Comparison of ENCODE assay signal across 25 cellular contexts in the genomic region with DNA sequence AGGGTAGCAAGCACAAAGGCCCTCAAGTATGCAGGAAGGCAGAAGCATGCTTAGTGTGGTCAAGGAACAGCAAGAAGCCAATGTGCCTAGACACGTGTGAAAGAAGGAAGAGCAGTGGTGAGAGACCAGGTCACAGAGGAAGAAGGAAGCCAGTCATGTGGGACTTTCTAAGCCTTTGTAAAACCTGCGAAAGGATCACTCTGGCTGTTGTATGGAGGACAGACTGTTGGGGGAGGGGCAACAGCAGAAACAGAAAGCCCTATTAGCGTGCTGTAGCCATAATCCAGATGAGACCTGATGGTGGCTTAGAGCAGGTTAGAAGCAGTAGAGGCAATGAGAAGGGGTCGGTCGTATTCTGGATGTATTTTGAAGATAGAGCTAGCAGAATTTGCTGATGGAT. TPM values are rescaled to one million over a fixed set of nuclear protein-coding genes. Genes with fewer than 3 reads are reported as not detected.
DNase-seq lines count a peak whose midpoint lies in the region; ATAC-seq, FAIRE-seq and TF ChIP-seq lines count a peak whose summit lies in the region.
"Had no signal": no experiment of that assay in that cellular context is flagged by ENCODE, and none has a peak within 500 bp of the region (broad histone marks: within the 10 kb centered on the region; RNA-seq: fewer than 3 reads in every experiment).

No MANE protein-coding gene starts in this region.

- no peaks in the 10 kb centered on the region for H3K9me3 Mint-ChIP-seq in activated naive CD8-positive, alpha-beta T cell treated with anti-CD3 and anti-CD28 coated beads, Interleukin-2, amount 10 ng/mL, durations not matched to agents 7 days and 5 days
- no peaks in the 10 kb centered on the region for H3K9me3 Mint-ChIP-seq in activated naive CD8-positive, alpha-beta T cell treated with anti-CD3 and anti-CD28 coated beads for 36 hours
- H3K9me3 Mint-ChIP-seq: activated CD4-positive, alpha-beta memory T cell treated with anti-CD3 and anti-CD28 coated beads for 36 hours; naive thymus-derived CD8-positive, alpha-beta T cell; stimulated activated memory B cell treated with anti-CD40 and anti-IgM and Interleukin-4, amounts not matched to agents 10 μg/mL and 1 μg/mL and 100 μg/mL, for 72 hours had no signal

- peak overlapping the region; percentile 74 for H2AFZ ChIP-seq in K562 (ENCODE audit: low read depth, low read length)
- H2AFZ ChIP-seq in neuronal stem cell (ENCODE audit: low read length), result peak overlapping the region; percentile 67

- 52% methylated on average over 4 of the region's 5 CpGs for WGBS in K562 (ENCODE audit: insufficient coverage, low coverage, missing lambda C conversion rate)
- WGBS in neuronal stem cell (ENCODE audit: extremely low coverage in 2 of 2, insufficient read length in 2 of 2, insufficient replicate concordance in 1 of 2), 2 donors, result no CpG with 5 or more reads among the region's 5 CpGs
- 64 to 79% (median 72%) methylated on average over 5 of the region's 5 CpGs for WGBS in ovary, 3 donors

- no peak overlapping the region for H3K14ac ChIP-seq in neuronal stem cell (ENCODE audit: low read length)

- TF ChIP-seq EP300 in K562 (IDR thresholded peaks at IDR 0.05; ENCODE audit: low read length) (no peak), ovary (IDR thresholded peaks at IDR 0.05) (no peak)

- in situ Hi-C loops in KBM-7 (cut with MboI; ENCODE audit: low pct_unique_long_range_greater_than_20kb, low sequenced_read_pairs) (no loop called here), K562 (cut with MboI) (no loop called here)

- BruUV-seq in K562 (replicated peaks; lab: Mats Ljungman, UMichigan), result no TSS peak

- H3K18ac ChIP-seq in neuronal stem cell (ENCODE audit: low read length), result peak overlapping the region; percentile 57

- H2BK120ac ChIP-seq in neuronal stem cell (ENCODE audit: low read depth, low read length), result no peak overlapping the region

- no peak overlapping the region; the same call in 2 of the 3 replicates for H3K27ac ChIP-seq in K562 (ENCODE audit: extremely low read depth, low read depth, low read length)
- H3K27ac ChIP-seq in neuronal stem cell (replicated peaks; ENCODE audit: low read length), result peak overlapping the region; percentile 8
- no peak overlapping the region for H3K27ac ChIP-seq in ovary
- H3K27ac ChIP-seq in lower lobe of right lung, result no peak overlapping the region
- H3K27ac ChIP-seq: ascending aorta, C4-2B, dorsolateral prefrontal cortex, heart right ventricle, SJCRH30, VCaP had no signal

- TF ChIP-seq RAD21 in K562 (CRISPR knock-in tag; conservative IDR thresholded peaks at IDR 0.05 in 1 of 2, IDR thresholded peaks at IDR 0.05 in 1 of 2), result no peak

- POLR2A ChIA-PET in activated naive CD8-positive, alpha-beta T cell treated with anti-CD3 and anti-CD28 coated beads, Interleukin-2, amount 10 ng/mL, durations not matched to agents 7 days and 5 days (lab: Charles Lee), result interaction anchor here (1.0 to 1.8 kb wide), 3 partner anchors 8 to 20 kb away, joined by 3 to 8 read pairs (median 3); no protein-coding TSS in a partner anchor
- POLR2A ChIA-PET in K562 (lab: Yijun Ruan, JAX), result interaction anchor here (0.8 kb wide), 1 partner anchor 8 kb away, joined by 3 read pairs; a partner anchor contains a TSS

- no peak overlapping the region for H4K91ac ChIP-seq in neuronal stem cell (ENCODE audit: low read depth, low read length, poor library complexity)

- no peak for TF ChIP-seq POLR2A in K562 (conservative IDR thresholded peaks at IDR 0.05)
- no peak for TF ChIP-seq POLR2A in ovary (IDR thresholded peaks at IDR 0.05)

- H2BK12ac ChIP-seq in neuronal stem cell (ENCODE audit: low read length), result no peak overlapping the region

- intact Hi-C loops in K562 (cut with micrococcal nuclease) (no loop called here), ovary (cut with DNase I) (no loop called here), lower lobe of right lung (cut with DNase I) (no loop called here)

- H3K79me1 ChIP-seq in neuronal stem cell (ENCODE audit: low read depth, low read length), result no peaks in the 10 kb centered on the region

- CTCF ChIA-PET in K562 (lab: Yijun Ruan, JAX; ENCODE audit: low intra/inter-chr PET ratio), result interaction anchor here (0.6 kb wide), 1 partner anchor 171 kb away, joined by 3 read pairs; no protein-coding TSS in a partner anchor

- no peak overlapping the region; the same call in 1 of the 2 replicates for H3K4me2 ChIP-seq in K562 (ENCODE audit: insufficient read depth, low read length)
- no peak overlapping the region for H3K4me2 ChIP-seq in neuronal stem cell (ENCODE audit: insufficient read depth, low read length, poor library complexity, severe bottlenecking)

- no peak overlapping the region for H2BK15ac ChIP-seq in neuronal stem cell (ENCODE audit: low read length)

- no peak overlapping the region for H3K4me3 Mint-ChIP-seq in activated naive CD8-positive, alpha-beta T cell treated with anti-CD3 and anti-CD28 coated beads, Interleukin-2, amount 10 ng/mL, durations not matched to agents 7 days and 5 days
- no peak overlapping the region for H3K4me3 Mint-ChIP-seq in activated naive CD8-positive, alpha-beta T cell treated with anti-CD3 and anti-CD28 coated beads for 36 hours
- H3K4me3 Mint-ChIP-seq: activated CD4-positive, alpha-beta memory T cell treated with anti-CD3 and anti-CD28 coated beads for 36 hours; mesothelial cell of epicardium; naive thymus-derived CD8-positive, alpha-beta T cell; stimulated activated memory B cell treated with anti-CD40 and anti-IgM and Interleukin-4, amounts not matched to agents 10 μg/mL and 1 μg/mL and 100 μg/mL, for 72 hours had no signal

- no peak overlapping the region for H3K4ac ChIP-seq in neuronal stem cell (ENCODE audit: low read length)

- no peak overlapping the region for H3K4me3 ChIP-seq in K562
- no peak overlapping the region for H3K4me3 ChIP-seq in neuronal stem cell (ENCODE audit: low read length in 2 of 2)
- no peak overlapping the region for H3K4me3 ChIP-seq in ovary
- H3K4me3 ChIP-seq in lower lobe of right lung, result no peak overlapping the region
- H3K4me3 ChIP-seq: ascending aorta, dorsolateral prefrontal cortex, heart right ventricle, SJCRH30 had no signal

- H3K27me3 ChIP-seq in K562 (ENCODE audit: control insufficient read depth in 2 of 2, insufficient read depth in 2 of 2, low read length in 2 of 2) (no peaks in the 10 kb centered on the region), neuronal stem cell (ENCODE audit: control insufficient read depth in 3 of 3, insufficient read depth in 3 of 3, low read depth in 1 of 3, low read length in 3 of 3) (no peaks in the 10 kb centered on the region), ovary (no peaks in the 10 kb centered on the region), lower lobe of right lung (ENCODE audit: low read depth) (no peaks in the 10 kb centered on the region)
- H3K27me3 ChIP-seq: ascending aorta, dorsolateral prefrontal cortex, heart right ventricle, SJCRH30 had no signal

- DNase-seq in activated naive CD8-positive, alpha-beta T cell treated with anti-CD3 and anti-CD28 coated beads, Interleukin-2, amount 10 ng/mL, durations not matched to agents 7 days and 5 days, result no peak
- no peak for DNase-seq in activated naive CD8-positive, alpha-beta T cell treated with anti-CD3 and anti-CD28 coated beads for 36 hours
- peak; percentile 12 for DNase-seq in KBM-7
- no peak for DNase-seq in K562 (ENCODE audit: extremely low read depth in 1 of 4, low spot score in 3 of 4)
- DNase-seq in neuronal stem cell (ENCODE audit: low spot score), result no peak
- no peak for DNase-seq in NAMALWA (ENCODE audit: low spot score)
- no peak for DNase-seq in ovary
- no peak for DNase-seq in lower lobe of right lung
- DNase-seq: activated CD4-positive, alpha-beta memory T cell treated with anti-CD3 and anti-CD28 coated beads for 36 hours; activated naive CD4-positive, alpha-beta T cell; Calu3; central memory CD4-positive, alpha-beta T cell; dorsolateral prefrontal cortex; heart right ventricle; naive thymus-derived CD8-positive, alpha-beta T cell; NCI-H187; PC-3; SJCRH30; small intestine had no signal

- H3K4me1 ChIP-seq in K562 (replicated peaks in 1 of 2; ENCODE audit: control insufficient read depth in 2 of 2, insufficient read depth in 2 of 2, low read length in 2 of 2) (peaks cover 6 to 26% of the 10 kb centered on the region in 2 experiments), neuronal stem cell (ENCODE audit: control insufficient read depth in 2 of 2, insufficient read depth in 1 of 2, low read depth in 1 of 2, low read length in 2 of 2) (peaks cover 21% of the 10 kb centered on the region in 2 donors), ovary (ENCODE audit: insufficient read depth) (peaks cover 4% of the 10 kb centered on the region), lower lobe of right lung (peaks cover 10% of the 10 kb centered on the region)

- H4K20me1 ChIP-seq in K562 (replicated peaks; ENCODE audit: control insufficient read depth, insufficient read depth, low read length), result no peaks in the 10 kb centered on the region

- no peaks in the 10 kb centered on the region for H3K9me1 ChIP-seq in K562 (ENCODE audit: control insufficient read depth, insufficient read depth, low read length)

- no peak overlapping the region for H2AK5ac ChIP-seq in neuronal stem cell (ENCODE audit: low read depth, low read length)

- H3K9ac ChIP-seq in K562 (ENCODE audit: insufficient read depth in 1 of 2, low read depth in 2 of 2, low read length in 2 of 2), result no peak overlapping the region
- H3K9ac ChIP-seq in neuronal stem cell (ENCODE audit: low read depth, low read length, poor library complexity), result no peak overlapping the region

- peak; percentile 17 for ATAC-seq in activated naive CD8-positive, alpha-beta T cell treated with anti-CD3 and anti-CD28 coated beads, Interleukin-2, amount 10 ng/mL, durations not matched to agents 7 days and 5 days (ENCODE audit: low read depth)
- ATAC-seq in K562 (no peak), lower lobe of right lung (no peak)
- ATAC-seq: HCT116; heart right ventricle; naive thymus-derived CD8-positive, alpha-beta T cell; PC-3; stimulated activated memory B cell treated with anti-CD40 and anti-IgM and Interleukin-4, amounts not matched to agents 10 μg/mL and 1 μg/mL and 100 μg/mL, for 72 hours had no signal

- H3K27ac Mint-ChIP-seq in activated naive CD8-positive, alpha-beta T cell treated with anti-CD3 and anti-CD28 coated beads, Interleukin-2, amount 10 ng/mL, durations not matched to agents 7 days and 5 days, result peak overlapping the region; percentile 55
- H3K27ac Mint-ChIP-seq in activated naive CD8-positive, alpha-beta T cell treated with anti-CD3 and anti-CD28 coated beads for 36 hours, result no peak overlapping the region
- H3K27ac Mint-ChIP-seq: activated CD4-positive, alpha-beta memory T cell treated with anti-CD3 and anti-CD28 coated beads for 36 hours; stimulated activated memory B cell treated with anti-CD40 and anti-IgM and Interleukin-4, amounts not matched to agents 10 μg/mL and 1 μg/mL and 100 μg/mL, for 72 hours had no signal

- H3K36me3 Mint-ChIP-seq in activated naive CD8-positive, alpha-beta T cell treated with anti-CD3 and anti-CD28 coated beads, Interleukin-2, amount 10 ng/mL, durations not matched to agents 7 days and 5 days, result peaks cover 2% of the 10 kb centered on the region
- no peaks in the 10 kb centered on the region for H3K36me3 Mint-ChIP-seq in activated naive CD8-positive, alpha-beta T cell treated with anti-CD3 and anti-CD28 coated beads for 36 hours
- H3K36me3 Mint-ChIP-seq: activated CD4-positive, alpha-beta memory T cell treated with anti-CD3 and anti-CD28 coated beads for 36 hours; mesothelial cell of epicardium; naive thymus-derived CD8-positive, alpha-beta T cell; stimulated activated memory B cell treated with anti-CD40 and anti-IgM and Interleukin-4, amounts not matched to agents 10 μg/mL and 1 μg/mL and 100 μg/mL, for 72 hours had no signal

- no peaks in the 10 kb centered on the region for H3K79me2 ChIP-seq in K562 (ENCODE audit: control insufficient read depth, insufficient read depth, low read length)

- no peak overlapping the region for H2BK5ac ChIP-seq in neuronal stem cell (ENCODE audit: low read length)

- peaks cover 22% of the 10 kb centered on the region for H3K4me1 Mint-ChIP-seq in activated naive CD8-positive, alpha-beta T cell treated with anti-CD3 and anti-CD28 coated beads, Interleukin-2, amount 10 ng/mL, durations not matched to agents 7 days and 5 days
- H3K4me1 Mint-ChIP-seq in activated naive CD8-positive, alpha-beta T cell treated with anti-CD3 and anti-CD28 coated beads for 36 hours, result peaks cover 12% of the 10 kb centered on the region

- no peak for FAIRE-seq in K562 (lab: Jason Lieb, UNC)
- FAIRE-seq: small intestine had no signal

- TF ChIP-seq CTCF in K562 (IDR thresholded peaks at IDR 0.05 in 2 of 3, conservative IDR thresholded peaks at IDR 0.05 in 1 of 3; ENCODE audit: insufficient read depth in 2 of 3, low read depth in 1 of 3, low read length in 3 of 3), result no peak
- no peak for TF ChIP-seq CTCF in ovary (IDR thresholded peaks at IDR 0.05)
- no peak for TF ChIP-seq CTCF in lower lobe of right lung (IDR thresholded peaks at IDR 0.05)

- no peak overlapping the region for H3K23ac ChIP-seq in neuronal stem cell (ENCODE audit: low read depth, low read length, poor library complexity)

- no peaks in the 10 kb centered on the region for H3K9me3 ChIP-seq in K562 (replicated peaks; ENCODE audit: control insufficient read depth, insufficient read depth, low read depth, low read length)
- H3K9me3 ChIP-seq in neuronal stem cell (replicated peaks in 1 of 2; ENCODE audit: control insufficient read depth in 2 of 2, insufficient read depth in 1 of 2, low read depth in 1 of 2, low read length in 2 of 2), result no peaks in the 10 kb centered on the region
- H3K9me3 ChIP-seq in ovary, result no peaks in the 10 kb centered on the region
- no peaks in the 10 kb centered on the region for H3K9me3 ChIP-seq in lower lobe of right lung
- H3K9me3 ChIP-seq: ascending aorta, heart right ventricle, SJCRH30 had no signal

- H4K8ac ChIP-seq in neuronal stem cell (ENCODE audit: low read depth, low read length), result no peak overlapping the region

- H3K27me3 Mint-ChIP-seq in activated naive CD8-positive, alpha-beta T cell treated with anti-CD3 and anti-CD28 coated beads, Interleukin-2, amount 10 ng/mL, durations not matched to agents 7 days and 5 days, result peaks cover 34% of the 10 kb centered on the region
- H3K27me3 Mint-ChIP-seq in activated naive CD8-positive, alpha-beta T cell treated with anti-CD3 and anti-CD28 coated beads for 36 hours, result peaks cover 21% of the 10 kb centered on the region
- H3K27me3 Mint-ChIP-seq: activated CD4-positive, alpha-beta memory T cell treated with anti-CD3 and anti-CD28 coated beads for 36 hours had no signal

- H3K36me3 ChIP-seq in K562 (ENCODE audit: control insufficient read depth, insufficient read depth, low read length) (no peaks in the 10 kb centered on the region), neuronal stem cell (replicated peaks in 1 of 2; ENCODE audit: control insufficient read depth in 2 of 2, insufficient read depth in 2 of 2, low read length in 2 of 2) (no peaks in the 10 kb centered on the region), ovary (no peaks in the 10 kb centered on the region), lower lobe of right lung (no peaks in the 10 kb centered on the region)
- H3K36me3 ChIP-seq: ascending aorta, heart right ventricle, SJCRH30 had no signal

RNA-seq across cellular contexts. Expression of a gene that starts 5.6 kb away (rescaled TPM):
- 100 to 1,000 TPM; 108 to 118 TPM for total RNA-seq in activated naive CD8-positive, alpha-beta T cell treated with anti-CD3 and anti-CD28 coated beads, Interleukin-2, amount 10 ng/mL, durations not matched to agents 7 days and 5 days
- 100 to 1,000 TPM; 134 to 141 TPM for total RNA-seq in activated naive CD8-positive, alpha-beta T cell treated with anti-CD3 and anti-CD28 coated beads for 36 hours
- 108 and 217 TPM in 2 replicates for total RNA-seq in K562 (2011; cell fraction: chromatin; rRNA removed; ENCODE audit: low replicate concordance)
- 142 and 144 TPM in 2 replicates for total RNA-seq in K562 (2011; cell fraction: nucleolus; rRNA removed)
- total RNA-seq in K562 (2011; cell fraction: nucleoplasm; rRNA removed), result 131 and 132 TPM in 2 replicates
- 146 and 161 TPM in 2 replicates for total RNA-seq in K562 (2014; rRNA removed)
- 58.3 and 60.3 TPM in 2 replicates for total RNA-seq in K562 (2014; rRNA removed; fragmentation: Illumina TruSeq; extraction: Trizol)
- 94.6 and 99.2 TPM in 2 replicates for total RNA-seq in K562 (2015; rRNA removed; fragmentation: Illumina TruSeq; extraction: Trizol)
- total RNA-seq in K562 (2021), result 149 and 167 TPM in 2 replicates
- polyA plus RNA-seq in K562 (2011; rRNA removed), result 190 and 209 TPM in 2 replicates
- polyA plus RNA-seq in K562 (2011; cell fraction: cytosol; rRNA removed), result 349 and 372 TPM in 2 replicates
- 190 and 315 TPM in 2 replicates for polyA plus RNA-seq in K562 (2011; cell fraction: nucleus; rRNA removed)
- polyA plus RNA-seq in K562 (2012), result 145 and 148 TPM in 2 replicates
- polyA plus RNA-seq in K562 (2014; fragmentation: Illumina TruSeq; extraction: Trizol), result 138 and 139 TPM in 2 replicates
- polyA plus RNA-seq in K562 (2014; fragmentation: Nextera tagmentation; extraction: Ambion mirVana), result 10 to 100 TPM; 11.4 to 15.6 TPM
- 186 and 187 TPM in 2 replicates for polyA plus RNA-seq in K562 (2014; rRNA removed)
- 133 and 137 TPM in 2 replicates for polyA minus RNA-seq in K562 (2011; rRNA and poly(A)+ RNA removed)
- 56.6 and 66.3 TPM in 2 replicates for polyA minus RNA-seq in K562 (2011; cell fraction: cytosol; rRNA and poly(A)+ RNA removed)
- polyA minus RNA-seq in K562 (2011; cell fraction: nucleus; rRNA and poly(A)+ RNA removed), result 49.0 and 76.3 TPM in 2 replicates
- 158 TPM for polyA plus RNA-seq in neuronal stem cell (2013, experiment 1 of 2)
- 152 TPM for polyA plus RNA-seq in neuronal stem cell (2013, experiment 2 of 2)
- 100 to 1,000 TPM in 6 of 7 donors, 10 to 100 TPM in 1; 64.1 to 162 (median 141) TPM for total RNA-seq in ovary
- 100 to 1,000 TPM; 130 to 138 TPM for polyA plus RNA-seq in ovary
- 108 TPM for total RNA-seq in lower lobe of right lung

RNA-seq across cellular contexts. Expression of a gene that starts 7.7 kb away (rescaled TPM):
- total RNA-seq in activated naive CD8-positive, alpha-beta T cell treated with anti-CD3 and anti-CD28 coated beads, Interleukin-2, amount 10 ng/mL, durations not matched to agents 7 days and 5 days, result 10 to 100 TPM; 36.2 to 43.5 TPM
- total RNA-seq in activated naive CD8-positive, alpha-beta T cell treated with anti-CD3 and anti-CD28 coated beads for 36 hours, result 10 to 100 TPM; 23.3 to 25.1 TPM
- total RNA-seq in K562 (2011; cell fraction: chromatin; rRNA removed; ENCODE audit: low replicate concordance), result 29.6 and 36.7 TPM in 2 replicates
- total RNA-seq in K562 (2011; cell fraction: nucleolus; rRNA removed), result 32.1 and 32.4 TPM in 2 replicates
- 48.1 and 64.1 TPM in 2 replicates for total RNA-seq in K562 (2011; cell fraction: nucleoplasm; rRNA removed)
- total RNA-seq in K562 (2014; rRNA removed), result 78.5 and 91.4 TPM in 2 replicates
- total RNA-seq in K562 (2014; rRNA removed; fragmentation: Illumina TruSeq; extraction: Trizol), result 73.6 and 84.1 TPM in 2 replicates
- 97.7 and 108 TPM in 2 replicates for total RNA-seq in K562 (2015; rRNA removed; fragmentation: Illumina TruSeq; extraction: Trizol)
- total RNA-seq in K562 (2021), result 277 and 287 TPM in 2 replicates
- 64.1 and 92.5 TPM in 2 replicates for polyA plus RNA-seq in K562 (2011; rRNA removed)
- 255 TPM in 2 replicates for polyA plus RNA-seq in K562 (2011; cell fraction: cytosol; rRNA removed)
- 81.6 and 109 TPM in 2 replicates for polyA plus RNA-seq in K562 (2011; cell fraction: nucleus; rRNA removed)
- polyA plus RNA-seq in K562 (2012), result 220 and 306 TPM in 2 replicates
- 282 and 386 TPM in 2 replicates for polyA plus RNA-seq in K562 (2014; fragmentation: Illumina TruSeq; extraction: Trizol)
- 1 to 10 TPM; 5.1 to 5.2 TPM for polyA plus RNA-seq in K562 (2014; fragmentation: Nextera tagmentation; extraction: Ambion mirVana)
- polyA plus RNA-seq in K562 (2014; rRNA removed), result 187 and 235 TPM in 2 replicates
- polyA minus RNA-seq in K562 (2011; rRNA and poly(A)+ RNA removed), result 29.8 TPM in 2 replicates
- 52.4 and 55.3 TPM in 2 replicates for polyA minus RNA-seq in K562 (2011; cell fraction: cytosol; rRNA and poly(A)+ RNA removed)
- polyA minus RNA-seq in K562 (2011; cell fraction: nucleus; rRNA and poly(A)+ RNA removed), result 11.6 and 12.6 TPM in 2 replicates
- 2,422 TPM for polyA plus RNA-seq in neuronal stem cell (2013, experiment 1 of 2)
- polyA plus RNA-seq in neuronal stem cell (2013, experiment 2 of 2), result 2,254 TPM
- total RNA-seq in ovary, result 1,000 to 10,000 TPM in 1 of 7 donors, 100 to 1,000 TPM in 6; 100 to 1,013 (median 576) TPM
- polyA plus RNA-seq in ovary, result 100 to 1,000 TPM; 550 to 594 TPM
- total RNA-seq in lower lobe of right lung, result 267 TPM

RNA-seq across cellular contexts. Expression of a gene that starts 13.8 kb away (rescaled TPM):
- 10 to 100 TPM; 46.6 to 52.1 TPM for total RNA-seq in activated naive CD8-positive, alpha-beta T cell treated with anti-CD3 and anti-CD28 coated beads, Interleukin-2, amount 10 ng/mL, durations not matched to agents 7 days and 5 days
- 10 to 100 TPM; 64.8 to 67.7 TPM for total RNA-seq in activated naive CD8-positive, alpha-beta T cell treated with anti-CD3 and anti-CD28 coated beads for 36 hours
- total RNA-seq in K562 (2011; cell fraction: chromatin; rRNA removed; ENCODE audit: low replicate concordance), result 0.97 and 5.8 TPM in 2 replicates
- 2.1 and 2.2 TPM in 2 replicates for total RNA-seq in K562 (2011; cell fraction: nucleolus; rRNA removed)
- total RNA-seq in K562 (2011; cell fraction: nucleoplasm; rRNA removed), result 2.3 and 2.7 TPM in 2 replicates
- total RNA-seq in K562 (2014; rRNA removed), result 0.09 TPM in 1 of 2 replicates, not detected in the other
- total RNA-seq in K562 (2014; rRNA removed; fragmentation: Illumina TruSeq; extraction: Trizol), result 0.22 TPM in 1 of 2 replicates, not detected in the other
- total RNA-seq in K562 (2015; rRNA removed; fragmentation: Illumina TruSeq; extraction: Trizol), result 0.08 and 0.18 TPM in 2 replicates
- 0.60 and 0.66 TPM in 2 replicates for total RNA-seq in K562 (2021)
- 0.10 and 0.19 TPM in 2 replicates for polyA plus RNA-seq in K562 (2011; rRNA removed)
- 0.06 and 0.07 TPM in 2 replicates for polyA plus RNA-seq in K562 (2011; cell fraction: cytosol; rRNA removed)
- 1.2 and 2.7 TPM in 2 replicates for polyA plus RNA-seq in K562 (2011; cell fraction: nucleus; rRNA removed)
- polyA plus RNA-seq in K562 (2012), result 0.27 and 0.53 TPM in 2 replicates
- polyA plus RNA-seq in K562 (2014; fragmentation: Illumina TruSeq; extraction: Trizol), result 0.09 and 0.22 TPM in 2 replicates
- under 1 TPM in 1 of 2 experiments, not detected in 1; 0.07 TPM for polyA plus RNA-seq in K562 (2014; fragmentation: Nextera tagmentation; extraction: Ambion mirVana)
- polyA plus RNA-seq in K562 (2014; rRNA removed), result 0.07 and 0.74 TPM in 2 replicates
- not detected in 2 replicates for polyA minus RNA-seq in K562 (2011; rRNA and poly(A)+ RNA removed)
- not detected in 2 replicates for polyA minus RNA-seq in K562 (2011; cell fraction: cytosol; rRNA and poly(A)+ RNA removed)
- polyA minus RNA-seq in K562 (2011; cell fraction: nucleus; rRNA and poly(A)+ RNA removed), result 0.27 and 0.44 TPM in 2 replicates
- polyA plus RNA-seq in neuronal stem cell (2013, experiment 1 of 2), result 4.6 TPM
- 4.9 TPM for polyA plus RNA-seq in neuronal stem cell (2013, experiment 2 of 2)
- total RNA-seq in ovary, result 10 to 100 TPM in 6 of 7 donors, 1 to 10 TPM in 1; 8.5 to 21.8 (median 16.0) TPM
- 10 to 100 TPM in 1 of 2 donors, 1 to 10 TPM in 1; 4.7 to 13.7 TPM for polyA plus RNA-seq in ovary
- total RNA-seq in lower lobe of right lung, result 2.1 TPM
- total RNA-seq: ascending aorta, Calu3 had no signal

RNA-seq across cellular contexts. Expression of a gene that starts 30.8 kb away (rescaled TPM):
- 1 to 10 TPM; 2.6 to 3.0 TPM for total RNA-seq in activated naive CD8-positive, alpha-beta T cell treated with anti-CD3 and anti-CD28 coated beads, Interleukin-2, amount 10 ng/mL, durations not matched to agents 7 days and 5 days
- 1 to 10 TPM; 2.2 to 2.5 TPM for total RNA-seq in activated naive CD8-positive, alpha-beta T cell treated with anti-CD3 and anti-CD28 coated beads for 36 hours
- not detected in 2 replicates for total RNA-seq in K562 (2011; cell fraction: chromatin; rRNA removed; ENCODE audit: low replicate concordance)
- not detected in 2 replicates for total RNA-seq in K562 (2011; cell fraction: nucleolus; rRNA removed)
- total RNA-seq in K562 (2011; cell fraction: nucleoplasm; rRNA removed), result not detected in 2 replicates
- total RNA-seq in K562 (2014; rRNA removed) (not detected in 2 replicates), K562 (2014; rRNA removed; fragmentation: Illumina TruSeq; extraction: Trizol) (not detected in 2 replicates), K562 (2015; rRNA removed; fragmentation: Illumina TruSeq; extraction: Trizol) (0.07 and 0.08 TPM in 2 replicates), K562 (2021) (0.27 and 0.31 TPM in 2 replicates), ovary (10 to 100 TPM in 4 of 7 donors, 1 to 10 TPM in 3; 2.1 to 12.5 (median 10.3) TPM), lower lobe of right lung (80.3 TPM)
- polyA plus RNA-seq in K562 (2011; rRNA removed) (0.04 TPM in 1 of 2 replicates, not detected in the other), K562 (2014; fragmentation: Illumina TruSeq; extraction: Trizol) (0.06 and 0.10 TPM in 2 replicates), K562 (2014; fragmentation: Nextera tagmentation; extraction: Ambion mirVana) (under 1 TPM in 1 of 2 experiments, not detected in 1; 0.06 TPM), K562 (2014; rRNA removed) (0.11 TPM in 1 of 2 replicates, not detected in the other), ovary (10 to 100 TPM in 1 of 2 donors, 1 to 10 TPM in 1; 7.3 to 40.2 TPM)
- 0.01 TPM in 1 of 2 replicates, not detected in the other for polyA plus RNA-seq in K562 (2011; cell fraction: cytosol; rRNA removed)
- 0.06 TPM in 1 of 2 replicates, not detected in the other for polyA plus RNA-seq in K562 (2011; cell fraction: nucleus; rRNA removed)
- polyA plus RNA-seq in K562 (2012), result 0.22 and 0.29 TPM in 2 replicates
- not detected in 2 replicates for polyA minus RNA-seq in K562 (2011; rRNA and poly(A)+ RNA removed)
- polyA minus RNA-seq in K562 (2011; cell fraction: cytosol; rRNA and poly(A)+ RNA removed), result not detected in 2 replicates
- not detected in 2 replicates for polyA minus RNA-seq in K562 (2011; cell fraction: nucleus; rRNA and poly(A)+ RNA removed)
- polyA plus RNA-seq in neuronal stem cell (2013, experiment 1 of 2), result 3.9 TPM
- 3.8 TPM for polyA plus RNA-seq in neuronal stem cell (2013, experiment 2 of 2)
- total RNA-seq: Calu3, PC-3, SJCRH30 had no signal

RNA-seq across cellular contexts. Expression of a gene that starts 34.7 kb away (rescaled TPM):
- 10 to 100 TPM; 29.8 to 35.6 TPM for total RNA-seq in activated naive CD8-positive, alpha-beta T cell treated with anti-CD3 and anti-CD28 coated beads, Interleukin-2, amount 10 ng/mL, durations not matched to agents 7 days and 5 days
- 10 to 100 TPM; 37.1 to 41.6 TPM for total RNA-seq in activated naive CD8-positive, alpha-beta T cell treated with anti-CD3 and anti-CD28 coated beads for 36 hours
- 14.3 and 23.0 TPM in 2 replicates for total RNA-seq in K562 (2011; cell fraction: chromatin; rRNA removed; ENCODE audit: low replicate concordance)
- total RNA-seq in K562 (2011; cell fraction: nucleolus; rRNA removed), result 18.7 and 22.1 TPM in 2 replicates
- 16.9 and 19.5 TPM in 2 replicates for total RNA-seq in K562 (2011; cell fraction: nucleoplasm; rRNA removed)
- total RNA-seq in K562 (2014; rRNA removed), result 24.2 and 26.9 TPM in 2 replicates
- total RNA-seq in K562 (2014; rRNA removed; fragmentation: Illumina TruSeq; extraction: Trizol), result 13.2 and 13.4 TPM in 2 replicates
- 20.6 and 25.0 TPM in 2 replicates for total RNA-seq in K562 (2015; rRNA removed; fragmentation: Illumina TruSeq; extraction: Trizol)
- 22.5 and 23.4 TPM in 2 replicates for total RNA-seq in K562 (2021)
- polyA plus RNA-seq in K562 (2011; rRNA removed), result 35.4 and 45.2 TPM in 2 replicates
- polyA plus RNA-seq in K562 (2011; cell fraction: cytosol; rRNA removed), result 44.0 and 49.7 TPM in 2 replicates
- 61.4 and 63.0 TPM in 2 replicates for polyA plus RNA-seq in K562 (2011; cell fraction: nucleus; rRNA removed)
- 29.9 and 33.9 TPM in 2 replicates for polyA plus RNA-seq in K562 (2012)
- 29.9 and 36.0 TPM in 2 replicates for polyA plus RNA-seq in K562 (2014; fragmentation: Illumina TruSeq; extraction: Trizol)
- polyA plus RNA-seq in K562 (2014; fragmentation: Nextera tagmentation; extraction: Ambion mirVana), result 10 to 100 TPM; 12.7 to 24.3 TPM
- 30.2 and 36.5 TPM in 2 replicates for polyA plus RNA-seq in K562 (2014; rRNA removed)
- 9.8 and 11.4 TPM in 2 replicates for polyA minus RNA-seq in K562 (2011; rRNA and poly(A)+ RNA removed)
- polyA minus RNA-seq in K562 (2011; cell fraction: cytosol; rRNA and poly(A)+ RNA removed), result 9.2 and 11.9 TPM in 2 replicates
- polyA minus RNA-seq in K562 (2011; cell fraction: nucleus; rRNA and poly(A)+ RNA removed), result 6.1 and 6.9 TPM in 2 replicates
- 24.4 TPM for polyA plus RNA-seq in neuronal stem cell (2013, experiment 1 of 2)
- polyA plus RNA-seq in neuronal stem cell (2013, experiment 2 of 2), result 23.7 TPM
- total RNA-seq in ovary, result 10 to 100 TPM; 36.4 to 61.4 (median 48.4) TPM
- polyA plus RNA-seq in ovary, result 10 to 100 TPM; 45.7 to 74.8 TPM
- 55.1 TPM for total RNA-seq in lower lobe of right lung
